ENCODE assay signal across 13 cellular contexts in the genomic region with DNA sequence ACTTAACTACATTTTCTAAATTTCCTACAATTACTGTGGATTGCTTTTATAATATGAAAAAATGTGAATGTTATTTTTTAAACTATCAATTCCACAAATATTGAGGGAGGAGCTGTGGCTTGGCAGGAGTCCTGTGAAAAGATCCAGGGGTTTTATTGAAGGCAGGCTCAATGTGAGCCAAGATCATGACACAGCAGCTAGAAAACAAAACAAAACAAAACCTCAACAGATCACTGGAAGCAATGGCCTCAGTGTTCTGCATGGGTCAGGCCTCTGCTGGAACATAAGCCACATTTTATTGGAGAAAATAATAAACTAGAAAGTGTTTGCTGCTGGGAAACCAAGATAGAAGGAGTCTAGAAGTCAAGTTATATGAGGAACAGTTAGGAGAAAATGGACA. TPM values are rescaled to one million over a fixed set of nuclear protein-coding genes. Genes with fewer than 3 reads are reported as not detected.
A peak's percentile ranks its signal among the peaks of the same experiment; 100 is the strongest.
DNase-seq lines count a peak whose midpoint lies in the region; ATAC-seq and TF ChIP-seq lines count a peak whose summit lies in the region.
"Had no signal": no experiment of that assay in that cellular context is flagged by ENCODE, and none has a peak within 500 bp of the region (broad histone marks: within the 10 kb centered on the region; RNA-seq: fewer than 3 reads in every experiment).

No MANE protein-coding gene starts in this region.

- H3K27me3 ChIP-seq in ovary, result no peaks in the 10 kb centered on the region
- H3K27me3 ChIP-seq in Karpas-422 (ENCODE audit: low read length), result no peaks in the 10 kb centered on the region

- H3K27ac ChIP-seq in ovary (peak overlapping the region in 1 of 2 donors; percentile 55), Karpas-422 (ENCODE audit: low read length) (no peak overlapping the region)

- H3K4me1 ChIP-seq in ovary (ENCODE audit: insufficient read depth) (peaks cover 16% of the 10 kb centered on the region), Karpas-422 (ENCODE audit: low read length) (no peaks in the 10 kb centered on the region)

- no peaks in the 10 kb centered on the region for H3K9me2 ChIP-seq in Karpas-422 (replicated peaks; ENCODE audit: insufficient read depth, low read length)

- H2AFZ ChIP-seq in Karpas-422 (ENCODE audit: low read length), result no peak overlapping the region

- intact Hi-C loops in Right ventricle myocardium inferior (cut with DNase I), result no loop called here
- intact Hi-C loops in cardiac septum (cut with DNase I), result no loop called here
- intact Hi-C loops in head of caudate nucleus (cut with DNase I), result no loop called here
- intact Hi-C loops in ovary (cut with DNase I), result no loop called here

- H3K36me3 Mint-ChIP-seq in T-helper 17 cell (ENCODE audit: low read depth) (no peaks in the 10 kb centered on the region), HFFc6 (ENCODE audit: low read depth) (no peaks in the 10 kb centered on the region)
- H3K36me3 Mint-ChIP-seq: stimulated activated memory B cell treated with anti-CD40 and anti-IgM and Interleukin-4, amounts not matched to agents 10 μg/mL and 1 μg/mL and 100 μg/mL, for 72 hours had no signal

- no peaks in the 10 kb centered on the region for H3K79me2 ChIP-seq in Karpas-422 (ENCODE audit: low read length)

- H4K20me1 ChIP-seq in Karpas-422 (ENCODE audit: insufficient read depth, low read depth, low read length), result no peaks in the 10 kb centered on the region

- no peaks in the 10 kb centered on the region for H3K9me3 ChIP-seq in ovary
- H3K9me3 ChIP-seq in T-helper 17 cell (ENCODE audit: control insufficient read depth, low read length, poor library complexity, severe bottlenecking), result no peaks in the 10 kb centered on the region
- no peaks in the 10 kb centered on the region for H3K9me3 ChIP-seq in Karpas-422 (ENCODE audit: low read length)

- H3K4me2 ChIP-seq in Karpas-422 (ENCODE audit: low read depth, low read length, poor library complexity, severe bottlenecking), result no peak overlapping the region

- TF ChIP-seq CTCF in ovary (IDR thresholded peaks at IDR 0.05) (no peak), HFFc6 (IDR thresholded peaks at IDR 0.05) (no peak)

- H3K9me3 Mint-ChIP-seq in HFFc6, result no peaks in the 10 kb centered on the region; the same call in 1 of the 2 replicates
- H3K9me3 Mint-ChIP-seq: activated B cell treated with CpG ODN at 0.5 μM for 24 hours; stimulated activated memory B cell treated with anti-CD40 and anti-IgM and Interleukin-4, amounts not matched to agents 10 μg/mL and 1 μg/mL and 100 μg/mL, for 72 hours had no signal

- H3K27ac Mint-ChIP-seq in T-helper 17 cell, result no peak overlapping the region
- H3K27ac Mint-ChIP-seq in HFFc6, result no peak overlapping the region
- H3K27ac Mint-ChIP-seq: activated B cell treated with CpG ODN at 0.5 μM for 24 hours; stimulated activated memory B cell treated with anti-CD40 and anti-IgM and Interleukin-4, amounts not matched to agents 10 μg/mL and 1 μg/mL and 100 μg/mL, for 72 hours had no signal

- H3K27me3 Mint-ChIP-seq in T-helper 17 cell (peaks cover 30% of the 10 kb centered on the region), HFFc6 (ENCODE audit: insufficient read depth) (peaks cover 2% of the 10 kb centered on the region; the same call in 1 of the 2 replicates)
- H3K27me3 Mint-ChIP-seq: stimulated activated memory B cell treated with anti-CD40 and anti-IgM and Interleukin-4, amounts not matched to agents 10 μg/mL and 1 μg/mL and 100 μg/mL, for 72 hours had no signal

- DNase-seq in Right ventricle myocardium inferior (ENCODE audit: missing footprints), result no peak
- no peak for DNase-seq in cardiac septum (ENCODE audit: low spot score)
- peak in 31 of 42 donors; percentile 10 to 83 (median 55) for DNase-seq in head of caudate nucleus
- peak; percentile 30 to 56 (median 37) for DNase-seq in ovary
- DNase-seq in T-helper 17 cell, result no peak
- DNase-seq in HFFc6, result no peak
- no peak for DNase-seq in Karpas-422
- no peak for DNase-seq in SKM-1 treated with dmso at 0.1 percent for 144 hours (lab: John Stamatoyannopoulos, UW; ENCODE audit: unreplicated experiment)
- DNase-seq: 8988T; activated B cell treated with CpG ODN at 0.5 μM for 24 hours; effector CD4-positive, alpha-beta T cell; small intestine had no signal

- no peak for TF ChIP-seq EP300 in ovary (IDR thresholded peaks at IDR 0.05)

- no peak overlapping the region for H3K9ac ChIP-seq in Karpas-422 (ENCODE audit: low read length)

- no peak overlapping the region for H3K4me3 ChIP-seq in ovary
- no peak overlapping the region for H3K4me3 ChIP-seq in Karpas-422 (ENCODE audit: low read length)

- ATAC-seq in Right ventricle myocardium inferior (peak; percentile 43), T-helper 17 cell (no peak)
- ATAC-seq: stimulated activated memory B cell treated with anti-CD40 and anti-IgM and Interleukin-4, amounts not matched to agents 10 μg/mL and 1 μg/mL and 100 μg/mL, for 72 hours had no signal

- H3K4me1 Mint-ChIP-seq in T-helper 17 cell, result no peaks in the 10 kb centered on the region
- H3K4me1 Mint-ChIP-seq in HFFc6 (ENCODE audit: low read depth), result no peaks in the 10 kb centered on the region
- H3K4me1 Mint-ChIP-seq: activated B cell treated with CpG ODN at 0.5 μM for 24 hours; stimulated activated memory B cell treated with anti-CD40 and anti-IgM and Interleukin-4, amounts not matched to agents 10 μg/mL and 1 μg/mL and 100 μg/mL, for 72 hours had no signal

- H3K36me3 ChIP-seq in ovary (no peaks in the 10 kb centered on the region), Karpas-422 (ENCODE audit: insufficient read depth, low read length) (no peaks in the 10 kb centered on the region)

- H3K4me3 Mint-ChIP-seq in T-helper 17 cell, result no peak overlapping the region
- no peak overlapping the region for H3K4me3 Mint-ChIP-seq in HFFc6
- H3K4me3 Mint-ChIP-seq: activated B cell treated with CpG ODN at 0.5 μM for 24 hours; stimulated activated memory B cell treated with anti-CD40 and anti-IgM and Interleukin-4, amounts not matched to agents 10 μg/mL and 1 μg/mL and 100 μg/mL, for 72 hours had no signal

- no peak for TF ChIP-seq POLR2A in ovary (IDR thresholded peaks at IDR 0.05)

RNA-seq across cellular contexts. Expression of a gene that starts 19.4 kb away (rescaled TPM):
- total RNA-seq in Right ventricle myocardium inferior (273 TPM), cardiac septum (281 TPM), ovary (10 to 100 TPM; 12.0 to 40.4 (median 15.5) TPM), T-helper 17 cell (not detected)
- 10 to 100 TPM; 25.6 to 75.3 TPM for polyA plus RNA-seq in ovary
- total RNA-seq in HFFc6 (2021; fragmentation: NEBNext Ultra II Directional; extraction: Animal tissue kit (Norgen Biotek cat#: 25700)), result under 1 TPM in 4 of 6 experiments, not detected in 2; 0.06 to 1.00 (median 0.31) TPM
- total RNA-seq in Karpas-422 (2014; rRNA removed; shearing (Covaris generic); ENCODE audit: low replicate concordance), result 2.3 and 4.7 TPM in 2 replicates
- total RNA-seq: activated B cell treated with CpG ODN at 0.5 μM for 24 hours had no signal

Comparison
In these comparisons a context has a peak if more than half of its experiments do, and no peak if none do; other contexts are left out.
1. DNase-seq: peak in head of caudate nucleus (31 of 42) and ovary (5 of 5); none in Right ventricle myocardium inferior (single experiment), cardiac septum (single experiment), T-helper 17 cell (0 of 3), HFFc6 (single experiment), Karpas-422 (single experiment) and SKM-1 treated with dmso at 0.1 percent for 144 hours (single experiment).